Comparison of ENCODE assay signal across 1 cellular context in the genomic region with DNA sequence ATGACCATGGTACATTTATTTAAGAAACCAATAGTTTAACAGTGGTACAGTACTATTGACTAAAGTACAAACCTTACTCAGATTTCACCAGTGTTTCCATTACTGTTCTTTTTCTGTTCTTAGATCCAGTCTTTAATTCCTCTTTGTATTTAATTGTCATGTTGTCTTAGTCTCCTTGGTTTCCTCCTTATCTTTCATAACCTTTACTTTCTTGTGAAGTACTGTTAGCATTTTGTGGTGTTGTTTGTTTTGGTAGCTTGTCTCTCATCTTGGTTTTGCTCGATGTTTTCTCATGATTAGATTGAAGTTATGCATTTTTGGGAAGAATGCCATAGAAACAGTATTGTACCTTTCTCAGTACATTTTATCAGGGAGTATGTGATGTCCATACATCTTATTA.
TF ChIP-seq lines count a peak whose summit lies in the region.

No MANE protein-coding gene starts in this region.

TF ChIP-seq in IMR-90, 13 proteins besides CTCF, POLR2A, EP300 and RAD21 (continued from another document):
- TF ChIP-seq, protein P1, sequence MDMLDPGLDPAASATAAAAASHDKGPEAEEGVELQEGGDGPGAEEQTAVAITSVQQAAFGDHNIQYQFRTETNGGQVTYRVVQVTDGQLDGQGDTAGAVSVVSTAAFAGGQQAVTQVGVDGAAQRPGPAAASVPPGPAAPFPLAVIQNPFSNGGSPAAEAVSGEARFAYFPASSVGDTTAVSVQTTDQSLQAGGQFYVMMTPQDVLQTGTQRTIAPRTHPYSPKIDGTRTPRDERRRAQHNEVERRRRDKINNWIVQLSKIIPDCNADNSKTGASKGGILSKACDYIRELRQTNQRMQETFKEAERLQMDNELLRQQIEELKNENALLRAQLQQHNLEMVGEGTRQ (IDR thresholded peaks at IDR 0.05; ENCODE audit: low read depth, low read length): no peak
- TF ChIP-seq BHLHE40 (IDR thresholded peaks at IDR 0.05; ENCODE audit: low read depth, low read length) (no peak), RCOR1 (IDR thresholded peaks at IDR 0.05; ENCODE audit: insufficient replicate concordance, low read length) (no peak), MAFK (IDR thresholded peaks at IDR 0.05; ENCODE audit: low read depth, low read length) (no peak), SMC3 (IDR thresholded peaks at IDR 0.05; ENCODE audit: low read depth, low read length) (no peak), NFE2L2 (IDR thresholded peaks at IDR 0.05; ENCODE audit: low read depth, low read length) (no peak), CEBPB (IDR thresholded peaks at IDR 0.05; ENCODE audit: low read depth, low read length) (no peak), FOS (IDR thresholded peaks at IDR 0.05; ENCODE audit: low read depth, low read length) (no peak), MXI1 (IDR thresholded peaks at IDR 0.05; ENCODE audit: borderline replicate concordance, low read depth, low read length) (no peak), RFX5 (IDR thresholded peaks at IDR 0.05; ENCODE audit: low read depth, low read length) (no peak), ELK1 (IDR thresholded peaks at IDR 0.05; ENCODE audit: borderline replicate concordance, low read depth, low read length) (no peak)
